ENCODE assay signal across 1 cellular context in genomic region chr12:76876696-76877229, GRCh38.
TF ChIP-seq lines count a peak whose summit lies in the region.

No MANE protein-coding gene starts in this region.

TF ChIP-seq in HEK293T, 16 proteins besides CTCF, POLR2A, EP300 and RAD21:
- TF ChIP-seq LEF1 (IDR thresholded peaks at IDR 0.05; ENCODE audit: borderline replicate concordance) (no peak), NFRKB (IDR thresholded peaks at IDR 0.05) (no peak), TARDBP (IDR thresholded peaks at IDR 0.05) (no peak), ELF4 (IDR thresholded peaks at IDR 0.05) (no peak), CTBP1 (IDR thresholded peaks at IDR 0.05; ENCODE audit: borderline replicate concordance) (no peak), BHLHE40 (IDR thresholded peaks at IDR 0.05; ENCODE audit: borderline replicate concordance) (no peak), FOXA1 (IDR thresholded peaks at IDR 0.05) (no peak), L3MBTL2 (conservative IDR thresholded peaks at IDR 0.05) (no peak), FOXM1 (IDR thresholded peaks at IDR 0.05; ENCODE audit: borderline replicate concordance) (no peak), FOXK2 (IDR thresholded peaks at IDR 0.05) (no peak), ZNF384 (IDR thresholded peaks at IDR 0.05) (no peak), SP1 (IDR thresholded peaks at IDR 0.05) (no peak), HDGF (IDR thresholded peaks at IDR 0.05; ENCODE audit: borderline replicate concordance) (no peak), SUZ12 (IDR thresholded peaks at IDR 0.05) (no peak), ARNT (IDR thresholded peaks at IDR 0.05) (no peak)
- TF ChIP-seq, protein P1, sequence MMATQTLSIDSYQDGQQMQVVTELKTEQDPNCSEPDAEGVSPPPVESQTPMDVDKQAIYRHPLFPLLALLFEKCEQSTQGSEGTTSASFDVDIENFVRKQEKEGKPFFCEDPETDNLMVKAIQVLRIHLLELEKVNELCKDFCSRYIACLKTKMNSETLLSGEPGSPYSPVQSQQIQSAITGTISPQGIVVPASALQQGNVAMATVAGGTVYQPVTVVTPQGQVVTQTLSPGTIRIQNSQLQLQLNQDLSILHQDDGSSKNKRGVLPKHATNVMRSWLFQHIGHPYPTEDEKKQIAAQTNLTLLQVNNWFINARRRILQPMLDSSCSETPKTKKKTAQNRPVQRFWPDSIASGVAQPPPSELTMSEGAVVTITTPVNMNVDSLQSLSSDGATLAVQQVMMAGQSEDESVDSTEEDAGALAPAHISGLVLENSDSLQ (IDR thresholded peaks at IDR 0.05), result no peak
TF ChIP-seq in HEK293T: peak in this region for 0.
